ENCODE assay signal across 8 cellular contexts in the genomic region with DNA sequence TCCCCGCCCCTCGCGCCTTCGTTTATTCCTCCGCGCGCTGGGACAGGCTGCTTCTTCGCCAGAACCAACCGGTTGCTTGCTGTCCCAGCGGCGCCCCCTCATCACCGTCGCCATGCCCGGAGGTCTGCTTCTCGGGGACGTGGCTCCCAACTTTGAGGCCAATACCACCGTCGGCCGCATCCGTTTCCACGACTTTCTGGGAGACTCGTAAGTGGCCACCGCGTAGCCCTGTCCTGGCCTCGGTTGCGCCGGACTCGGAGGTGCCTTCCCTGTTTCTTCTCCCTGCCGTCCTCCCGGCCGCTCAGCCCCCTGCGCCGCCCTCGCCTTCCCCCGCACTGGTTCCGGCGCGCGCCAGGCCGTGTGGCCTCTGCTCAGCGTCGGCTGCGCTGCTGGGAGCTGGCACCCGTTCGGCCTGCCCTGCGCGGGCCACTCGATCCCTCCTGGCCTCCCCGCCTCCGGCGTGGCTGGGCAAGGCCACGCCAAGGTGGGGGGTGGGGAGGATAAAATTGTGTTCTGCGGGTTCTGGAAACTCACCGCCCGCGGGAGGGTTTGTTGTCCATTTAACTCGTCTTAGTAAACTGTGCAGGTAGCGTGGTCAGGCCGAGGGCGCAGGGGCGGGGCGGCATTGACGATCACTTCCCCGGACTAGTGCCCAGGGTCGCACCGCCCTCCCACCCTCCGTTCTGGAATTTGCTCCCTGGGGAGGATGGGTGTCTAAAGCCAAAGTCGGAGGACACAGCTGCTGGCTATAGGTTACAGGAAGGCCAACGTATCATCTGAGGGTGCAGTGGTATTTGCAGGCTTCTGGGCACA. TPM values are rescaled to one million over a fixed set of nuclear protein-coding genes. Genes with fewer than 3 reads are reported as not detected.
DNase-seq lines count a peak whose midpoint lies in the region; ATAC-seq, FAIRE-seq and TF ChIP-seq lines count a peak whose summit lies in the region.

A gene with protein sequence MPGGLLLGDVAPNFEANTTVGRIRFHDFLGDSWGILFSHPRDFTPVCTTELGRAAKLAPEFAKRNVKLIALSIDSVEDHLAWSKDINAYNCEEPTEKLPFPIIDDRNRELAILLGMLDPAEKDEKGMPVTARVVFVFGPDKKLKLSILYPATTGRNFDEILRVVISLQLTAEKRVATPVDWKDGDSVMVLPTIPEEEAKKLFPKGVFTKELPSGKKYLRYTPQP (plus strand): TSS at position 50 of the 813 bp plus-strand sequence. CDS start 63 bp downstream, at position 113.

- peaks cover 48% of the 10 kb centered on the region for H3K4me1 Mint-ChIP-seq in activated T-helper 17 cell treated with anti-CD3 and anti-CD28 coated beads, Interleukin-2, amount 50 U/mL, for 72 hours
- H3K4me1 Mint-ChIP-seq in nephron progenitor cell = peaks cover 62% of the 10 kb centered on the region

- H3K9me3 Mint-ChIP-seq in activated T-helper 17 cell treated with anti-CD3 and anti-CD28 coated beads, Interleukin-2, amount 50 U/mL, for 72 hours = no peaks in the 10 kb centered on the region
- H3K9me3 Mint-ChIP-seq in nephron progenitor cell = no peaks in the 10 kb centered on the region

- FAIRE-seq in urothelium cell line (lab: Jason Lieb, UNC) = no peak

- H3K27ac Mint-ChIP-seq in activated T-helper 17 cell treated with anti-CD3 and anti-CD28 coated beads, Interleukin-2, amount 50 U/mL, for 72 hours = peak within 1 kb of the TSS; percentile 79
- peak within 1 kb of the TSS; percentile 97 for H3K27ac Mint-ChIP-seq in nephron progenitor cell

- peaks cover 40% of the 10 kb centered on the region for H3K36me3 Mint-ChIP-seq in activated T-helper 17 cell treated with anti-CD3 and anti-CD28 coated beads, Interleukin-2, amount 50 U/mL, for 72 hours (ENCODE audit: low read depth)
- peaks cover 46% of the 10 kb centered on the region for H3K36me3 Mint-ChIP-seq in nephron progenitor cell (ENCODE audit: low read depth)

- H3K27me3 Mint-ChIP-seq in activated T-helper 17 cell treated with anti-CD3 and anti-CD28 coated beads, Interleukin-2, amount 50 U/mL, for 72 hours = no peaks in the 10 kb centered on the region
- no peaks in the 10 kb centered on the region for H3K27me3 Mint-ChIP-seq in nephron progenitor cell (ENCODE audit: low read depth, poor library complexity)

- no peak for TF ChIP-seq CTCF in nephron progenitor cell (IDR thresholded peaks at IDR 0.05)

- ATAC-seq in GM19395 (IDR thresholded peaks at IDR 0.05; ENCODE audit: unreplicated experiment) = peak; percentile 61
- ATAC-seq in HG03457 (IDR thresholded peaks at IDR 0.05; ENCODE audit: unreplicated experiment) = peak; percentile 37
- peak; percentile 34 for ATAC-seq in activated T-helper 17 cell treated with anti-CD3 and anti-CD28 coated beads, Interleukin-2, amount 50 U/mL, for 72 hours (replicated peaks)

- DNase-seq in COR-L47 (lab: John Stamatoyannopoulos, UW) (peak; percentile 35), NOMO-1 treated with dmso at 0.1 percent for 144 hours (lab: John Stamatoyannopoulos, UW; ENCODE audit: unreplicated experiment) (peak; percentile 81), fibroblast of the conjunctiva (ENCODE audit: low read depth) (peak; percentile 68), nephron progenitor cell (peak; percentile 58), urothelium cell line (ENCODE audit: low spot score) (peak; percentile 52)

- peak within 1 kb of the TSS; percentile 87 for H3K4me3 Mint-ChIP-seq in activated T-helper 17 cell treated with anti-CD3 and anti-CD28 coated beads, Interleukin-2, amount 50 U/mL, for 72 hours
- peak within 1 kb of the TSS; percentile 91 for H3K4me3 Mint-ChIP-seq in nephron progenitor cell

RNA-seq across cellular contexts. Expression of the gene that starts here (rescaled TPM):
- 100 to 1,000 TPM; 101 to 123 TPM for total RNA-seq in activated T-helper 17 cell treated with anti-CD3 and anti-CD28 coated beads, Interleukin-2, amount 50 U/mL, for 72 hours

Comparison
In these comparisons a context has a peak if more than half of its experiments do, and no peak if none do; other contexts are left out.
1. Peak in every context shown above with its lines: DNase-seq and ATAC-seq.